ENCODE assay signal across 1 cellular context in the genomic region with DNA sequence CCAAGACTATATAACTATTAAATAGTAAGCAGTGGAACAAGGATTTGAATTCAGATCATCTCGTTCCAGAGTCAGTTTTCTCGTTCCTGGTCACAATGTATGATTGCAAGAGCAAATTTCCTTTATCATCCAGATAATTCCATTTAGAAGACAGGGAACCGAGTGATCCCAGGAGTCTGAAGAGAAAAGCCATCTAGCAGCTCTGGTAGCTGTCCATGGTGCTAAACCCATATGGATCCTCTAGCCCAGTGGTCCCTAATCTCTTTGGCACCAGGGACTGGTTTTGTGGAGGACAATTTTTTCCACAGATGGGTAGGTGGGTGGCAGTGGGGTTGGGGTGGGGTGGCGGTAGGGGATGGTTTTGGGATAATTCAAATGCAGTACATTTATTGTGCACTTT.
TF ChIP-seq lines count a peak whose summit lies in the region.

No MANE protein-coding gene starts in this region.

TF ChIP-seq in GM12878, 131 proteins besides CTCF, POLR2A, EP300 and RAD21 (continued from another document):
- TF ChIP-seq REST (IDR thresholded peaks at IDR 0.05; ENCODE audit: low read depth, low read length) (peak; percentile 86), TCF3 (IDR thresholded peaks at IDR 0.05; ENCODE audit: borderline replicate concordance, insufficient read depth, low read depth, low read length) (no peak), CBX5 (IDR thresholded peaks at IDR 0.05; ENCODE audit: low read depth) (no peak)
- TF ChIP-seq, protein P1, sequence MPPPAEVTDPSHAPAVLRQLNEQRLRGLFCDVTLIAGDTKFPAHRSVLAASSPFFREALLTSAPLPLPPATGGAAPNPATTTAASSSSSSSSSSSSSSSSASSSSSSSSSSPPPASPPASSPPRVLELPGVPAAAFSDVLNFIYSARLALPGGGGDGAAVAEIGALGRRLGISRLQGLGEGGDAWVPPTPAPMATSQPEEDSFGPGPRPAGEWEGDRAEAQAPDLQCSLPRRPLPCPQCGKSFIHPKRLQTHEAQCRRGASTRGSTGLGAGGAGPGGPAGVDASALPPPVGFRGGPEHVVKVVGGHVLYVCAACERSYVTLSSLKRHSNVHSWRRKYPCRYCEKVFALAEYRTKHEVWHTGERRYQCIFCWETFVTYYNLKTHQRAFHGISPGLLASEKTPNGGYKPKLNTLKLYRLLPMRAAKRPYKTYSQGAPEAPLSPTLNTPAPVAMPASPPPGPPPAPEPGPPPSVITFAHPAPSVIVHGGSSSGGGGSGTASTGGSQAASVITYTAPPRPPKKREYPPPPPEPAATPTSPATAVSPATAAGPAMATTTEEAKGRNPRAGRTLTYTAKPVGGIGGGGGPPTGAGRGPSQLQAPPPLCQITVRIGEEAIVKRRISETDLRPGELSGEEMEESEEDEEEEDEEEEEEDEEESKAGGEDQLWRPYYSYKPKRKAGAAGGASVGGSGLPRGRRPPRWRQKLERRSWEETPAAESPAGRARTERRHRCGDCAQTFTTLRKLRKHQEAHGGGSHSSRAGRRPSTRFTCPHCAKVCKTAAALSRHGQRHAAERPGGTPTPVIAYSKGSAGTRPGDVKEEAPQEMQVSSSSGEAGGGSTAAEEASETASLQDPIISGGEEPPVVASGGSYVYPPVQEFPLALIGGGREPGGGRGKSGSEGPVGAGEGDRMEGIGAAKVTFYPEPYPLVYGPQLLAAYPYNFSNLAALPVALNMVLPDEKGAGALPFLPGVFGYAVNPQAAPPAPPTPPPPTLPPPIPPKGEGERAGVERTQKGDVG (CRISPR knock-in tag; IDR thresholded peaks at IDR 0.05) = no peak
